Comparison of ENCODE assay signal across 14 cellular contexts in genomic region chr20:13271098-13271497, GRCh38.
"Had no signal": no experiment of that assay in that cellular context is flagged by ENCODE, and none has a peak within 500 bp of the region (broad histone marks: within the 10 kb centered on the region; RNA-seq: fewer than 3 reads in every experiment).

No MANE protein-coding gene starts in this region.

- H3K4me3 ChIP-seq: coronary artery, left lung, prostate gland had no signal

- H3K27ac ChIP-seq: coronary artery, prostate gland had no signal

- H3K36me3 ChIP-seq: left lung, prostate gland had no signal

- H3K9me3 ChIP-seq: left lung, prostate gland had no signal

- H3K4me1 ChIP-seq: prostate gland had no signal

- ATAC-seq: left lung had no signal

- DNase-seq: caudate nucleus; effector memory CD4-positive, alpha-beta T cell; foreskin melanocyte; islet precursor cell; left lung; naive B cell; nephron progenitor cell; small intestine; stimulated activated CD4-positive, alpha-beta T cell treated with anti-CD3 and anti-CD28 coated beads, Interleukin-12 subunit alpha, Interleukin-12 subunit beta, amount 100 ng/mL, for 4 hours; stimulated activated naive CD4-positive, alpha-beta T cell treated with Interleukin-2 at 50 U/mL for 16 hours; trophoblast cell had no signal

- FAIRE-seq: endometrium, small intestine had no signal
